In genomic region chr10:77940225-77940624, GRCh38 we compare ENCODE assay signal across 1 cellular context.
TF ChIP-seq lines count a peak whose summit lies in the region.

No MANE protein-coding gene starts in this region.

TF ChIP-seq in H1, 55 proteins besides CTCF, POLR2A, EP300 and RAD21:
- TF ChIP-seq YY1 (IDR thresholded peaks at IDR 0.05; ENCODE audit: low read depth, low read length) (no peak), RFX5 (IDR thresholded peaks at IDR 0.05; ENCODE audit: borderline replicate concordance, low read depth, low read length) (no peak), CHD1 (IDR thresholded peaks at IDR 0.05; ENCODE audit: low read depth, low read length) (no peak), RXRA (IDR thresholded peaks at IDR 0.05; ENCODE audit: insufficient read depth, low read depth, low read length) (no peak), TCF12 (IDR thresholded peaks at IDR 0.05; ENCODE audit: low read depth, low read length) (no peak), ZNF274 (IDR thresholded peaks at IDR 0.05; ENCODE audit: borderline replicate concordance, extremely low read depth, low read length) (no peak), POU5F1 (IDR thresholded peaks at IDR 0.05; ENCODE audit: low read depth, low read length) (no peak), SUZ12 (IDR thresholded peaks at IDR 0.05; ENCODE audit: low read length) (no peak), JUND (IDR thresholded peaks at IDR 0.05; ENCODE audit: low read length) (no peak)
